Comparison of ENCODE assay signal across 1 cellular context in genomic region chr7:123624527-123625183, GRCh38.
TF ChIP-seq lines count a peak whose summit lies in the region.

No MANE protein-coding gene starts in this region.

TF ChIP-seq in HepG2, 621 proteins besides CTCF, POLR2A, EP300 and RAD21 (continued from another document):
- TF ChIP-seq, protein P1, sequence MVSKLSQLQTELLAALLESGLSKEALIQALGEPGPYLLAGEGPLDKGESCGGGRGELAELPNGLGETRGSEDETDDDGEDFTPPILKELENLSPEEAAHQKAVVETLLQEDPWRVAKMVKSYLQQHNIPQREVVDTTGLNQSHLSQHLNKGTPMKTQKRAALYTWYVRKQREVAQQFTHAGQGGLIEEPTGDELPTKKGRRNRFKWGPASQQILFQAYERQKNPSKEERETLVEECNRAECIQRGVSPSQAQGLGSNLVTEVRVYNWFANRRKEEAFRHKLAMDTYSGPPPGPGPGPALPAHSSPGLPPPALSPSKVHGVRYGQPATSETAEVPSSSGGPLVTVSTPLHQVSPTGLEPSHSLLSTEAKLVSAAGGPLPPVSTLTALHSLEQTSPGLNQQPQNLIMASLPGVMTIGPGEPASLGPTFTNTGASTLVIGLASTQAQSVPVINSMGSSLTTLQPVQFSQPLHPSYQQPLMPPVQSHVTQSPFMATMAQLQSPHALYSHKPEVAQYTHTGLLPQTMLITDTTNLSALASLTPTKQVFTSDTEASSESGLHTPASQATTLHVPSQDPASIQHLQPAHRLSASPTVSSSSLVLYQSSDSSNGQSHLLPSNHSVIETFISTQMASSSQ (IDR thresholded peaks at IDR 0.05; ENCODE audit: low read depth), result no peak
- TF ChIP-seq, protein P1 (CRISPR knock-in tag; IDR thresholded peaks at IDR 0.05; ENCODE audit: borderline replicate concordance), result no peak
- TF ChIP-seq ZNF704 (CRISPR knock-in tag; IDR thresholded peaks at IDR 0.05; ENCODE audit: borderline replicate concordance), result no peak
- TF ChIP-seq, protein P2, sequence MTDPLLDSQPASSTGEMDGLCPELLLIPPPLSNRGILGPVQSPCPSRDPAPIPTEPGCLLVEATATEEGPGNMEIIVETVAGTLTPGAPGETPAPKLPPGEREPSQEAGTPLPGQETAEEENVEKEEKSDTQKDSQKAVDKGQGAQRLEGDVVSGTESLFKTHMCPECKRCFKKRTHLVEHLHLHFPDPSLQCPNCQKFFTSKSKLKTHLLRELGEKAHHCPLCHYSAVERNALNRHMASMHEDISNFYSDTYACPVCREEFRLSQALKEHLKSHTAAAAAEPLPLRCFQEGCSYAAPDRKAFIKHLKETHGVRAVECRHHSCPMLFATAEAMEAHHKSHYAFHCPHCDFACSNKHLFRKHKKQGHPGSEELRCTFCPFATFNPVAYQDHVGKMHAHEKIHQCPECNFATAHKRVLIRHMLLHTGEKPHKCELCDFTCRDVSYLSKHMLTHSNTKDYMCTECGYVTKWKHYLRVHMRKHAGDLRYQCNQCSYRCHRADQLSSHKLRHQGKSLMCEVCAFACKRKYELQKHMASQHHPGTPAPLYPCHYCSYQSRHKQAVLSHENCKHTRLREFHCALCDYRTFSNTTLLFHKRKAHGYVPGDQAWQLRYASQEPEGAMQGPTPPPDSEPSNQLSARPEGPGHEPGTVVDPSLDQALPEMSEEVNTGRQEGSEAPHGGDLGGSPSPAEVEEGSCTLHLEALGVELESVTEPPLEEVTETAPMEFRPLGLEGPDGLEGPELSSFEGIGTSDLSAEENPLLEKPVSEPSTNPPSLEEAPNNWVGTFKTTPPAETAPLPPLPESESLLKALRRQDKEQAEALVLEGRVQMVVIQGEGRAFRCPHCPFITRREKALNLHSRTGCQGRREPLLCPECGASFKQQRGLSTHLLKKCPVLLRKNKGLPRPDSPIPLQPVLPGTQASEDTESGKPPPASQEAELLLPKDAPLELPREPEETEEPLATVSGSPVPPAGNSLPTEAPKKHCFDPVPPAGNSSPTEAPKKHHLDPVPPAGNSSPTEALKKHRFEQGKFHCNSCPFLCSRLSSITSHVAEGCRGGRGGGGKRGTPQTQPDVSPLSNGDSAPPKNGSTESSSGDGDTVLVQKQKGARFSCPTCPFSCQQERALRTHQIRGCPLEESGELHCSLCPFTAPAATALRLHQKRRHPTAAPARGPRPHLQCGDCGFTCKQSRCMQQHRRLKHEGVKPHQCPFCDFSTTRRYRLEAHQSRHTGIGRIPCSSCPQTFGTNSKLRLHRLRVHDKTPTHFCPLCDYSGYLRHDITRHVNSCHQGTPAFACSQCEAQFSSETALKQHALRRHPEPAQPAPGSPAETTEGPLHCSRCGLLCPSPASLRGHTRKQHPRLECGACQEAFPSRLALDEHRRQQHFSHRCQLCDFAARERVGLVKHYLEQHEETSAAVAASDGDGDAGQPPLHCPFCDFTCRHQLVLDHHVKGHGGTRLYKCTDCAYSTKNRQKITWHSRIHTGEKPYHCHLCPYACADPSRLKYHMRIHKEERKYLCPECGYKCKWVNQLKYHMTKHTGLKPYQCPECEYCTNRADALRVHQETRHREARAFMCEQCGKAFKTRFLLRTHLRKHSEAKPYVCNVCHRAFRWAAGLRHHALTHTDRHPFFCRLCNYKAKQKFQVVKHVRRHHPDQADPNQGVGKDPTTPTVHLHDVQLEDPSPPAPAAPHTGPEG (CRISPR knock-in tag; IDR thresholded peaks at IDR 0.05), result no peak
- TF ChIP-seq CREB1 (IDR thresholded peaks at IDR 0.05), result peak; percentile 80
- peak; percentile 45; the same call in 1 of the 2 replicates for TF ChIP-seq CREB1 (CRISPR knock-in tag; IDR thresholded peaks at IDR 0.05)
- TF ChIP-seq PRDM4 (CRISPR knock-in tag; IDR thresholded peaks at IDR 0.05; ENCODE audit: borderline replicate concordance), result no peak
- 0 out of 2 replicates have a peak, but pooled peaks have one; percentile 37 for TF ChIP-seq HOXA3 (CRISPR knock-in tag; IDR thresholded peaks at IDR 0.05)
- no peak for TF ChIP-seq KDM2A (CRISPR knock-in tag; IDR thresholded peaks at IDR 0.05; ENCODE audit: borderline replicate concordance, low read depth)
